In the genomic region with DNA sequence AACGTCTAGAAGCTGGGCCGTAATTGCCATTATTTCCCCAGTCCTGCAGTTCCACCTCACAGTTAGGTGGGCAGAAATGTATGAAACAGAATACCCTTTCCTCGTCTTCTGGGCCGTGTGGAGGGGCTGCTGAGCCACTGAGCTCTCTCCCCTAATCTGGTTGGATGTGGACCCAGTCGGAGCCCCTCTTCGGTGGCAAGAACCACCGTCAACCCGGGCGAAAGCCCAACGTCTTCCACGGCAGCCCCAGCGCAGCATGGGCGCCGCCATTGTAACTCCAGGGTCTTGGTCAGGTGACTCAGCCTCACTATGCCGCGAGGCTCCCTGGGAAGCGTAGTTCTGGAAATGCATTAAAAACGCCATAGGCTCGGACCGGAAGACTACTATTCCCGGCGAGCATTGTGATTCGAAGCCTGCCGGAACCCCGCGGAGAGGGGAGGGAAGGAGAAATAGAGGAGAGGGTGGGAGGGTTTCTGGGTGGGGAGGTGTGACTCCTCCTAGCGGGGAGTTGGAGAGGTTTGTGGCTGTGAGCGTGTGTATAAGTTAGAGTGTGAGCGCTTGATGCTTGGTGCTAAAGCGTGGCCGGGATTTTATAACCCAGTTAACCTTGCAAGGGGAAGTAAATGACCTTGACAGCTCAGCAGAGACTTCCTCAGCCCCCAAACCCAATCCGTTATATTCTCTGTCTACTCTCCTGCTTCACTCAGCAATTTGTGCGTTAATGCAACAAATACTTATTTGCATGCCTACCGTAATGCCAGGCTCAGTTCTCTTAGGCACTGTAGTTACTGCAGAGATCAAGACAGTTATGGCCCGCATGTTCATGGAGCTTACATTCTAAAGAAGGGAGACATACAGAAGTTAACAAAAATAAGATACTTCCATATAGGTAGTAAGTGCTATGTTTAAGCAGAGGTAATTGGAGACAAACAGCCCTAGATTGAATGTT, we compare ENCODE assay signal across 8 cellular contexts. TPM values are rescaled to one million over a fixed set of nuclear protein-coding genes. Genes with fewer than 3 reads are reported as not detected.
DNase-seq lines count a peak whose midpoint lies in the region; ATAC-seq, FAIRE-seq and TF ChIP-seq lines count a peak whose summit lies in the region.

A gene with protein sequence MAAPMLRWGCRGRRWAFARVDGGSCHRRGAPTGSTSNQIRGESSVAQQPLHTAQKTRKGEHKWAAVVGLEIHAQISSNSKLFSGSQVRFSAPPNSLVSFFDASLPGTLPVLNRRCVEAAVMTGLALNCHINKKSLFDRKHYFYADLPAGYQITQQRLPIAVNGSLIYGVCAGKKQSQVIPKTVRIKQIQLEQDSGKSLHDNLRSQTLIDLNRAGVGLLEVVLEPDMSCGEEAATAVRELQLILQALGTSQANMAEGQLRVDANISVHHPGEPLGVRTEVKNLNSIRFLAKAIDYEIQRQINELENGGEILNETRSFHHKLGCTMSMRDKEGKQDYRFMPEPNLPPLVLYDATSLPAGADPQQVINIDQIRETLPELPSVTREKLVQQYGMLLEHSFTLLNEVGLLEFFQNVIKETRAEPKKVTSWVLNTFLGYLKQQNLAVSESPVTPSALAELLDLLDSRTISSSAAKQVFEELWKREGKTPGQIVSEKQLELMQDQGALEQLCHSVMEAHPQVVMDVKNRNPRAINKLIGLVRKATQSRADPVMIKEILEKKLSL (minus strand): TSS at position 295 of the 949 bp plus-strand sequence. CDS start 25 bp downstream, at position 270.

- H3K27me3 ChIP-seq in OCI-LY3 (ENCODE audit: low read depth, low read length) (no peaks in the 10 kb centered on the region), endothelial cell of umbilical vein (ENCODE audit: control insufficient read depth in 2 of 2, insufficient read depth in 2 of 2, low read length in 2 of 2) (peaks cover 0 to 3% of the 10 kb centered on the region in 2 experiments)

- POLR2A ChIA-PET in endothelial cell of umbilical vein (lab: Charles Lee): no interaction called here

- BruUV-seq in endothelial cell of umbilical vein (replicated peaks; lab: Mats Ljungman, UMichigan): no TSS peak

- peaks cover 6% of the 10 kb centered on the region; the same call in 1 of the 2 replicates for H3K79me2 ChIP-seq in OCI-LY3 (ENCODE audit: low read length)
- no peaks in the 10 kb centered on the region for H3K79me2 ChIP-seq in endothelial cell of umbilical vein (ENCODE audit: control insufficient read depth, insufficient read depth, low read length)

- TF ChIP-seq CTCF in OCI-LY3 (IDR thresholded peaks at IDR 0.05; ENCODE audit: low read depth, low read length) (peak; percentile 58), endothelial cell of umbilical vein (IDR thresholded peaks at IDR 0.05; ENCODE audit: extremely low read depth in 1 of 2, insufficient read depth in 1 of 2, low read depth in 1 of 2, low read length in 2 of 2) (peak in 1 of 2 donors; percentile 72)

- intact Hi-C loops in endothelial cell of umbilical vein (cut with micrococcal nuclease): loop anchor here (2.0 to 5.0 kb wide), 4 partner anchors 532 to 660 kb away; no protein-coding TSS in a partner anchor

- H3K4me1 ChIP-seq in OCI-LY3 (ENCODE audit: low read length) (peaks cover 14% of the 10 kb centered on the region), endothelial cell of umbilical vein (ENCODE audit: control insufficient read depth, extremely low read depth, insufficient read depth, low read length) (peaks cover 10% of the 10 kb centered on the region)

- H2AFZ ChIP-seq in OCI-LY3 (ENCODE audit: low read depth, low read length) (peak within 1 kb of the TSS; percentile 98), endothelial cell of umbilical vein (ENCODE audit: low read depth, low read length) (peak within 1 kb of the TSS; percentile 94)

- dilution Hi-C loops in endothelial cell of umbilical vein (cut with MboI; ENCODE audit: extremely low pct_ligation_motif_present, low sequenced_read_pairs): no loop called here

- H3K9me3 ChIP-seq in OCI-LY3 (ENCODE audit: insufficient read depth, low read length) (no peaks in the 10 kb centered on the region), endothelial cell of umbilical vein (replicated peaks; ENCODE audit: control insufficient read depth, insufficient read depth, low read length) (no peaks in the 10 kb centered on the region)

- peak; percentile 79 for TF ChIP-seq POLR2A in endothelial cell of umbilical vein (IDR thresholded peaks at IDR 0.05; ENCODE audit: low read depth, low read length)

- H3K4me3 ChIP-seq in OCI-LY3 (ENCODE audit: low read length) (peak within 1 kb of the TSS; percentile 85), endothelial cell of umbilical vein (replicated peaks in 1 of 3; ENCODE audit: insufficient read depth in 1 of 3, low read depth in 1 of 3, low read length in 3 of 3) (peak within 1 kb of the TSS; percentile 59 to 95 (median 78))

- H3K4me2 ChIP-seq in OCI-LY3 (ENCODE audit: low read length) (peak within 1 kb of the TSS; percentile 88), endothelial cell of umbilical vein (ENCODE audit: insufficient read depth, low read length) (peak within 1 kb of the TSS; percentile 91)

- DNase-seq in DMS114 treated with DMSO at 0.1 percent for 48 hours (lab: John Stamatoyannopoulos, UW; ENCODE audit: unreplicated experiment): peak; percentile 93
- peak; percentile 66 for DNase-seq in HuH-7.5 (ENCODE audit: low spot score)
- peak; percentile 87 for DNase-seq in activated CD8-positive, alpha-beta memory T cell treated with anti-CD3 and anti-CD28 coated beads, Interleukin-2, amount 50 U/mL, for 48 hours
- DNase-seq in endothelial cell of umbilical vein (ENCODE audit: low read depth, low spot score): peak; percentile 98
- peak; percentile 98 for DNase-seq in midbrain (lab: John Stamatoyannopoulos, UW)
- peak; percentile 78 to 83 for DNase-seq in stimulated activated CD8-positive, alpha-beta memory T cell treated with anti-CD3 and anti-CD28 coated beads, Interleukin-2, amount 100 ng/mL, for 1 hour (ENCODE audit: low read depth in 2 of 2)

- peak; percentile 97 for FAIRE-seq in endothelial cell of umbilical vein (lab: Jason Lieb, UNC)

- H3K9ac ChIP-seq in OCI-LY3 (ENCODE audit: low read length) (peak within 1 kb of the TSS; percentile 73), endothelial cell of umbilical vein (replicated peaks; ENCODE audit: extremely low read depth, insufficient read depth, low read length) (peak within 1 kb of the TSS; percentile 81)

- H3K27ac ChIP-seq in OCI-LY3 (ENCODE audit: low read length) (peak within 1 kb of the TSS; percentile 55), endothelial cell of umbilical vein (ENCODE audit: insufficient read depth, low read depth, low read length) (peak within 1 kb of the TSS; percentile 63)

- H4K20me1 ChIP-seq in OCI-LY3 (ENCODE audit: insufficient read depth, low read length): no peaks in the 10 kb centered on the region
- no peaks in the 10 kb centered on the region for H4K20me1 ChIP-seq in endothelial cell of umbilical vein (replicated peaks; ENCODE audit: control insufficient read depth, extremely low read depth, insufficient read depth, low read length)

- H3K36me3 ChIP-seq in OCI-LY3 (replicated peaks; ENCODE audit: low read depth, low read length): peaks cover 3% of the 10 kb centered on the region
- peaks cover 0 to 1% of the 10 kb centered on the region in 2 experiments for H3K36me3 ChIP-seq in endothelial cell of umbilical vein (ENCODE audit: control insufficient read depth in 2 of 2, extremely low read depth in 1 of 2, insufficient read depth in 2 of 2, low read length in 2 of 2)

- peak; percentile 100 for ATAC-seq in GM21526 (IDR thresholded peaks at IDR 0.05; ENCODE audit: low FRiP score, unreplicated experiment)

- CTCF ChIA-PET in endothelial cell of umbilical vein (lab: Charles Lee): no interaction called here

- no peaks in the 10 kb centered on the region for H3K9me1 ChIP-seq in endothelial cell of umbilical vein (replicated peaks; ENCODE audit: control insufficient read depth, extremely low read depth, insufficient read depth, low read length)

TF ChIP-seq in endothelial cell of umbilical vein, 7 proteins besides CTCF, POLR2A, EP300 and RAD21:
- no peak for TF ChIP-seq GATA2 (IDR thresholded peaks at IDR 0.05; ENCODE audit: insufficient read depth, insufficient read length, low read depth, low read length)
- TF ChIP-seq, protein P1, sequence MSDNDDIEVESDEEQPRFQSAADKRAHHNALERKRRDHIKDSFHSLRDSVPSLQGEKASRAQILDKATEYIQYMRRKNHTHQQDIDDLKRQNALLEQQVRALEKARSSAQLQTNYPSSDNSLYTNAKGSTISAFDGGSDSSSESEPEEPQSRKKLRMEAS (IDR thresholded peaks at IDR 0.05; ENCODE audit: insufficient read depth, insufficient read length): peak; percentile 75
- peak; percentile 25 for TF ChIP-seq FOS (IDR thresholded peaks at IDR 0.05; ENCODE audit: borderline replicate concordance, insufficient read depth, low read length)
- no peak for TF ChIP-seq MYC (IDR thresholded peaks at IDR 0.05; ENCODE audit: low read depth, low read length)
- peak; percentile 67 for TF ChIP-seq POLR2AphosphoS5 (IDR thresholded peaks at IDR 0.05; ENCODE audit: insufficient read depth, low read depth, low read length)
- TF ChIP-seq JUN (IDR thresholded peaks at IDR 0.05; ENCODE audit: borderline replicate concordance, insufficient read depth, insufficient read length, low read depth): no peak

RNA-seq across cellular contexts. Expression of the gene that starts here (rescaled TPM):
- total RNA-seq in endothelial cell of umbilical vein: 17.7 and 20.7 TPM in 2 replicates
- polyA plus RNA-seq in endothelial cell of umbilical vein: 14.4 and 14.7 TPM in 2 replicates
- polyA plus RNA-seq in endothelial cell of umbilical vein (2011; cell fraction: cytosol; rRNA removed): 16.7 and 18.2 TPM in 2 replicates
- polyA plus RNA-seq in endothelial cell of umbilical vein (2011; cell fraction: nucleus; rRNA removed): 17.4 and 19.3 TPM in 2 replicates
- polyA plus RNA-seq in endothelial cell of umbilical vein (2012): 13.9 and 18.4 TPM in 2 replicates
- polyA minus RNA-seq in endothelial cell of umbilical vein: 16.9 and 21.5 TPM in 2 replicates
- polyA minus RNA-seq in endothelial cell of umbilical vein (2011; cell fraction: cytosol; rRNA and poly(A)+ RNA removed): 9.0 TPM
- 15.9 and 18.3 TPM in 2 replicates for polyA minus RNA-seq in endothelial cell of umbilical vein (2011; cell fraction: nucleus; rRNA and poly(A)+ RNA removed)

Comparison
In these comparisons a context has a peak if more than half of its experiments do, and no peak if none do; other contexts are left out.
1. Peak in every context shown above with its lines: DNase-seq, ATAC-seq, H3K4me3 ChIP-seq and H3K27ac ChIP-seq.